Comparison of ENCODE assay signal across 1 cellular context in genomic region chr5:113294341-113295110, GRCh38.
TF ChIP-seq lines count a peak whose summit lies in the region.

No MANE protein-coding gene starts in this region.

TF ChIP-seq in HEK293, 187 proteins besides CTCF, POLR2A, EP300 and RAD21 (continued from another document and continues in another):
- TF ChIP-seq ZSCAN18 (tag by site-specific recombination; IDR thresholded peaks at IDR 0.05), result no peak
- TF ChIP-seq ZNF391 (tag by site-specific recombination; IDR thresholded peaks at IDR 0.05; ENCODE audit: borderline replicate concordance, low read depth), result peak; percentile 23; the same call in 1 of the 2 replicates
- TF ChIP-seq ZNF658 (tag by site-specific recombination; IDR thresholded peaks at IDR 0.05), result no peak
- no peak for TF ChIP-seq HOXD13 (CRISPR knock-in tag; IDR thresholded peaks at IDR 0.05; ENCODE audit: borderline replicate concordance)
- TF ChIP-seq ZNF112 (tag by site-specific recombination; IDR thresholded peaks at IDR 0.05), result no peak
- no peak for TF ChIP-seq ZNF777 (tag by site-specific recombination; IDR thresholded peaks at IDR 0.05; ENCODE audit: borderline replicate concordance)
- TF ChIP-seq ZBTB20 (tag by site-specific recombination; IDR thresholded peaks at IDR 0.05), result peak; percentile 73
- TF ChIP-seq ZNF707 (tag by site-specific recombination; IDR thresholded peaks at IDR 0.05), result no peak
- peak; percentile 68 for TF ChIP-seq ZBTB8A (tag by site-specific recombination; IDR thresholded peaks at IDR 0.05)
- TF ChIP-seq ZNF747 (tag by site-specific recombination; IDR thresholded peaks at IDR 0.05), result no peak
- no peak; the same call in 1 of the 2 replicates for TF ChIP-seq ZBTB10 (tag by site-specific recombination; IDR thresholded peaks at IDR 0.05)
- TF ChIP-seq ZNF768 (tag by site-specific recombination; IDR thresholded peaks at IDR 0.05), result no peak
- TF ChIP-seq KLF7 (tag by site-specific recombination; IDR thresholded peaks at IDR 0.05; ENCODE audit: borderline replicate concordance), result 0 out of 2 replicates have a peak, but pooled peaks have one; percentile 25
- TF ChIP-seq ZNF629 (tag by site-specific recombination; IDR thresholded peaks at IDR 0.05), result 0 out of 2 replicates have a peak, but pooled peaks have one; percentile 18
- TF ChIP-seq ZNF2 (tag by site-specific recombination; IDR thresholded peaks at IDR 0.05), result peak; percentile 70
- TF ChIP-seq ZNF132 (tag by site-specific recombination; IDR thresholded peaks at IDR 0.05; ENCODE audit: borderline replicate concordance), result no peak
- TF ChIP-seq ZBTB6 (tag by site-specific recombination; IDR thresholded peaks at IDR 0.05), result peak; percentile 25; the same call in 1 of the 2 replicates
- TF ChIP-seq ZFP37 (tag by site-specific recombination; IDR thresholded peaks at IDR 0.05), result no peak
- TF ChIP-seq PATZ1 (tag by site-specific recombination; IDR thresholded peaks at IDR 0.05), result peak; percentile 72; the same call in 1 of the 2 replicates
- TF ChIP-seq SP3 (tag by site-specific recombination; IDR thresholded peaks at IDR 0.05), result peak; percentile 68
- TF ChIP-seq HOXA7 (CRISPR knock-in tag; IDR thresholded peaks at IDR 0.05; ENCODE audit: borderline replicate concordance), result no peak
- TF ChIP-seq ZNF223 (tag by site-specific recombination; IDR thresholded peaks at IDR 0.05), result no peak
- no peak for TF ChIP-seq ZNF10 (tag by site-specific recombination; IDR thresholded peaks at IDR 0.05)
- no peak for TF ChIP-seq ZNF501 (tag by site-specific recombination; IDR thresholded peaks at IDR 0.05)
- 0 out of 2 replicates have a peak, but pooled peaks have one; percentile 4 for TF ChIP-seq KLF10 (tag by site-specific recombination; IDR thresholded peaks at IDR 0.05)
- no peak for TF ChIP-seq ZNF37A (tag by site-specific recombination; IDR thresholded peaks at IDR 0.05)
- TF ChIP-seq KLF8 (tag by site-specific recombination; IDR thresholded peaks at IDR 0.05), result peak; percentile 50; the same call in 1 of the 2 replicates
- no peak for TF ChIP-seq ZNF175 (tag by site-specific recombination; IDR thresholded peaks at IDR 0.05)
- no peak for TF ChIP-seq ZNF311 (tag by site-specific recombination; IDR thresholded peaks at IDR 0.05; ENCODE audit: borderline replicate concordance)
- TF ChIP-seq ZIC2 (tag by site-specific recombination; IDR thresholded peaks at IDR 0.05), result peak; percentile 63
- peak; percentile 76 for TF ChIP-seq GLIS2 (tag by site-specific recombination; IDR thresholded peaks at IDR 0.05)
- TF ChIP-seq ZSCAN30 (tag by site-specific recombination; IDR thresholded peaks at IDR 0.05), result peak; percentile 32; the same call in 1 of the 2 replicates
- peak; percentile 51 for TF ChIP-seq ZBTB11 (tag by site-specific recombination; conservative IDR thresholded peaks at IDR 0.05; ENCODE audit: low read depth)
- TF ChIP-seq PBX3 (CRISPR knock-in tag; IDR thresholded peaks at IDR 0.05), result no peak
- TF ChIP-seq ZNF791 (tag by site-specific recombination; IDR thresholded peaks at IDR 0.05), result no peak
- peak; percentile 76 for TF ChIP-seq FEZF1 (tag by site-specific recombination; IDR thresholded peaks at IDR 0.05)
- TF ChIP-seq ZNF433 (tag by site-specific recombination; IDR thresholded peaks at IDR 0.05; ENCODE audit: low read depth), result no peak
- TF ChIP-seq ZEB2 (tag by site-specific recombination; IDR thresholded peaks at IDR 0.05), result peak; percentile 57; the same call in 1 of the 2 replicates
- no peak for TF ChIP-seq ZSCAN23 (tag by site-specific recombination; IDR thresholded peaks at IDR 0.05)
- peak; percentile 36; the same call in 1 of the 2 replicates for TF ChIP-seq YY1 (tag by site-specific recombination; IDR thresholded peaks at IDR 0.05)
- TF ChIP-seq ZNF140 (tag by site-specific recombination; IDR thresholded peaks at IDR 0.05), result no peak
- peak; percentile 68; the same call in 1 of the 2 replicates for TF ChIP-seq ZNF610 (tag by site-specific recombination; IDR thresholded peaks at IDR 0.05; ENCODE audit: borderline replicate concordance)
- TF ChIP-seq ZNF704 (tag by site-specific recombination; IDR thresholded peaks at IDR 0.05), result no peak
- no peak for TF ChIP-seq ZNF302 (tag by site-specific recombination; IDR thresholded peaks at IDR 0.05; ENCODE audit: low read depth)
- no peak for TF ChIP-seq ZBTB49 (tag by site-specific recombination; IDR thresholded peaks at IDR 0.05; ENCODE audit: low read depth)
- 0 out of 2 replicates have a peak, but pooled peaks have one; percentile 8 for TF ChIP-seq WT1 (tag by site-specific recombination; IDR thresholded peaks at IDR 0.05)
- TF ChIP-seq KLF17 (tag by site-specific recombination; IDR thresholded peaks at IDR 0.05), result 0 out of 2 replicates have a peak, but pooled peaks have one; percentile 31
- peak; percentile 99; the same call in 1 of the 2 replicates for TF ChIP-seq ZBTB17 (tag by site-specific recombination; IDR thresholded peaks at IDR 0.05)
